Comparison of ENCODE assay signal across 8 cellular contexts in the genomic region with DNA sequence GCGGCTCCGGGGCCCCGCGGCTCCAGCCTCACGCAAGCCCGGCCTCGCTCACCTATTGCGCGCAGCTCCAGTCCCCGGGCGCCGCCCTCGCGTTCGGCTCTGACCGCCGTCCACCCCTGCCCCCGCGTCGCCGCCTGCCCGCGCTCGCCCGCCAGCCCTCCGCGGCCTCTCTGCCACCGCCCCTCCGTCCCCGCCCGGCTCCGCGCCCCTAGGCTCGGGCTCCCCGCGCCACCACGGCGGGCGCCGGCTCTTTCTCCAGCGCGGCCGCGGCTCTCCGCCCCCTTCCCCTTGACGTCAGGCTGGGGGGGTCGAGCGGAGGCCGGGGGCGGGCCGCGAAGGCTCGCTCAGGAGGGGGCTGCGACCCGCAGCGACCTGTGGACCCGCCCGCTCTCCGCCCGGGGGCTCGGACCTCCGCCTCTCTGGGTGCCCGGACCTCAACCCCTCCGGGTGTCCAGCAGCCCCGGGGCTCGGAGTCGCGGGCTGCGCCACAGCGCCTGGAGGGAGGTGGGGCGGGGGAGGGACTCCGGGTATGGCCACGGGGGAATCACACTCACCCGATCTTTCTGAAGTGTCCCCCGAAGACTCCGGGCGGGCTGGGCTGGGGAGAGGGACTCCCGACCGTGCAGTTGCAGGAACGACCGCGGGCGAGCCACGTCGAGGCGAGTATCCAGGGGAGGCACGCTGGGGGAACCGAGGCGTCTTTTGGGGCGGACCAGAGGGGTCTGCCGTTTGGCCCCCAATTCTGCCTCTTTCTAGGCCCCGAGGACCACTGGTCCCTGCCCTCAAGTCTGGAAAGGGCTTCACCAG. TPM values are rescaled to one million over a fixed set of nuclear protein-coding genes. Genes with fewer than 3 reads are reported as not detected.
DNase-seq lines count a peak whose midpoint lies in the region; ATAC-seq and TF ChIP-seq lines count a peak whose summit lies in the region.

Gene SEMA4C (minus strand): TSS at position 257 of the 807 bp plus-strand sequence. CDS start 2,194 bp downstream, outside the sequence.

- H3K9ac ChIP-seq in colonic mucosa (ENCODE audit: low read depth in 2 of 2, low read length in 2 of 2): peak within 1 kb of the TSS; percentile 77 to 90

- no peaks in the 10 kb centered on the region for H3K27me3 ChIP-seq in colonic mucosa

- no peak for TF ChIP-seq CTCF in WI38 (IDR thresholded peaks at IDR 0.05; ENCODE audit: low read depth, low read length)
- no peak for TF ChIP-seq CTCF in colonic mucosa (IDR thresholded peaks at IDR 0.05)

- DNase-seq in Caki2 (ENCODE audit: low read depth): peak; percentile 56
- DNase-seq in HuH-7 (ENCODE audit: low spot score): peak; percentile 77
- peak; percentile 67 for DNase-seq in colonic mucosa
- DNase-seq in left lobe of liver (ENCODE audit: low spot score): peak; percentile 70
- DNase-seq in stimulated activated CD4-positive, alpha-beta T cell treated with anti-CD3 and anti-CD28 coated beads, Interleukin-4, amount 100 ng/mL, for 4 hours: peak; percentile 45 to 60
- no peak for DNase-seq in NCI-H187 treated with DMSO at 0.1 percent for 48 hours (lab: John Stamatoyannopoulos, UW)

- no peaks in the 10 kb centered on the region for H3K9me3 ChIP-seq in colonic mucosa

- peaks cover 5% of the 10 kb centered on the region for H3K36me3 ChIP-seq in colonic mucosa

- H3K4me1 ChIP-seq in colonic mucosa: peaks cover 20% of the 10 kb centered on the region

- intact Hi-C loops in colonic mucosa (cut with DNase I): loop anchor here (5.0 kb wide), 1 partner anchor 42 kb away; no protein-coding TSS in a partner anchor

- H3K27ac ChIP-seq in colonic mucosa: peak within 1 kb of the TSS; percentile 96

- ATAC-seq in left lobe of liver: peak; percentile 58
- no peak for ATAC-seq in HG03095 (IDR thresholded peaks at IDR 0.05; ENCODE audit: unreplicated experiment)

- peak within 1 kb of the TSS; percentile 87 for H3K4me3 ChIP-seq in WI38 (ENCODE audit: low read depth, low read length)
- H3K4me3 ChIP-seq in colonic mucosa: peak within 1 kb of the TSS; percentile 96

- in situ Hi-C loops in Caki2 (cut with HindIII; ENCODE audit: low pct_unique_long_range_greater_than_20kb, low sequenced_read_pairs): no loop called here

RNA-seq across cellular contexts. Expression of gene SEMA4C, which starts in this region (rescaled TPM):
- 30.7 and 40.4 TPM in 2 replicates for total RNA-seq in Caki2 (2014; rRNA removed; shearing (Covaris generic); ENCODE audit: low replicate concordance)
- 10 to 100 TPM; 13.0 to 17.2 TPM for total RNA-seq in colonic mucosa
- total RNA-seq in left lobe of liver: 18.6 TPM
